In the genomic region with DNA sequence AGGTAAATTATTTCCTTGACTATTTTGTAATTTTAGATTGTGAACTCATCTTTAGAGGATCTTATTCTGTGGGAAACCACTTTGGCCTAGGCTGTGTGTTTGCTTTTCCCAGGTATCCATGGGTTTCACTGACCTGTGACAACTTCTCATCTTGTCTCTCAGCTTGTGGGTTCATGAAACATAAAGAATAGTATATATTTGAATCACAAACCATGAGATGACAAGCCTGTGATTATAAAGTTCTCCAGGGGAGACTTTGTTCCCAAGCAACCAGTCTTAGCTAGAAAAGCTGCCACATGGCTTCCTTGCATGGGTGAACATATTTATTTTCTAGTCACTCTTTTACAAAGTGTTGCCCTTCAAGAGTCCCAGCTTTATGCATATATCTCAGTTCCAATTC, we compare ENCODE assay signal across 22 cellular contexts.
DNase-seq lines count a peak whose midpoint lies in the region; ATAC-seq, FAIRE-seq and TF ChIP-seq lines count a peak whose summit lies in the region.
"Had no signal": no experiment of that assay in that cellular context is flagged by ENCODE, and none has a peak within 500 bp of the region (broad histone marks: within the 10 kb centered on the region; RNA-seq: fewer than 3 reads in every experiment).

No MANE protein-coding gene starts in this region.

- no peak for TF ChIP-seq POLR2A in stomach (IDR thresholded peaks at IDR 0.05)

- H3K9me3 ChIP-seq in stomach = peaks cover 0 to 6% (median 0%) of the 10 kb centered on the region in 4 donors
- H3K9me3 ChIP-seq: BE2C, BLaER1 had no signal

- no peaks in the 10 kb centered on the region for H3K36me3 ChIP-seq in stomach
- H3K36me3 ChIP-seq: BE2C, BLaER1 had no signal

- no peak for ATAC-seq in GM21528 (IDR thresholded peaks at IDR 0.05; ENCODE audit: low FRiP score, unreplicated experiment)

- H3K27ac ChIP-seq in stomach = no peak overlapping the region
- H3K27ac ChIP-seq: BLaER1 had no signal

- FAIRE-seq in RCC 7860 (lab: Jason Lieb, UNC) = peak; percentile 67
- FAIRE-seq: A204.1, D721Med, G401.6, GM12891, GM19239 had no signal

- no peak overlapping the region for H3K4me3 ChIP-seq in stomach
- H3K4me3 ChIP-seq: BLaER1 had no signal

- no peaks in the 10 kb centered on the region for H3K27me3 ChIP-seq in stomach
- H3K27me3 ChIP-seq: BE2C, BLaER1 had no signal

- intact Hi-C loops in stomach (cut with DNase I; ENCODE audit: low total_unique reads) = no loop called here

- TF ChIP-seq CTCF in stomach (IDR thresholded peaks at IDR 0.05) = no peak

- DNase-seq in RCC 7860 (ENCODE audit: low spot score) (peak; percentile 54), kidney tubule cell (ENCODE audit: low spot score) (peak; percentile 73), stomach (no peak), NCI-H526 (lab: John Stamatoyannopoulos, UW) (no peak)
- DNase-seq: 8988T; ACHN; BE2C; C1 segment of cervical spinal cord; Calu3; CD4-positive, alpha-beta memory T cell; CD4-positive, CD25-positive, alpha-beta regulatory T cell; CD8-positive, alpha-beta memory T cell; COR-L47; DMS79 treated with DMSO at 0.1 percent for 48 hours; GF-D8 had no signal

- no peaks in the 10 kb centered on the region for H3K4me1 ChIP-seq in stomach
- H3K4me1 ChIP-seq: BE2C, BLaER1 had no signal

- TF ChIP-seq EP300 in stomach (IDR thresholded peaks at IDR 0.05) = no peak

Comparison
In these comparisons a context has a peak if more than half of its experiments do, and no peak if none do; other contexts are left out.
1. DNase-seq: peak in RCC 7860 (single experiment) and kidney tubule cell (single experiment); none in stomach (single experiment) and NCI-H526 (0 of 2).